19 cellular contexts compared by ENCODE assay signal in the genomic region with DNA sequence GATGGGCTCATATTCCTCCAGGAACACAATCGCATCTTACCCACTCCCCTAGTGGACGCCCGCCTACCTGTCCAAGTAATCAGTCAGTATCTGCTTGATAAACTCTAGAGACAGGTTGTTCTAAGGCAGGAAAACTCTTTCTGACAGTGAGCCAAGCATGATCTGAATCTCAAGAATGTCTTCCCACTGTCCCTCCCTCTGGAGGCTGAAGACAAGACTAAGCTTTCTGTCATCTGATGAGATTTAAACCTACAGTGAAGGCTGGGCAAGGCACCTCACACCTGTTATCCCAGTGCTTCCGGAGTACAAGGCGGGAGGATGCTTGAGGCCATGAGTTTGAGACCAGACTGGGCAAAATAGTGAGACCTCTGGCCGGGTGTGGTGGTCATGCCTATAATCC.
DNase-seq lines count a peak whose midpoint lies in the region; ATAC-seq, FAIRE-seq and TF ChIP-seq lines count a peak whose summit lies in the region.
"Had no signal": no experiment of that assay in that cellular context is flagged by ENCODE, and none has a peak within 500 bp of the region (broad histone marks: within the 10 kb centered on the region; RNA-seq: fewer than 3 reads in every experiment).

No MANE protein-coding gene starts in this region.

- peak; percentile 48 for FAIRE-seq in H1 (lab: Jason Lieb, UNC)
- FAIRE-seq: GM19239, H54 had no signal

- no peak overlapping the region for H2BK5ac ChIP-seq in H1 (ENCODE audit: low read depth, low read length)

- TF ChIP-seq CTCF in GM23338 (conservative IDR thresholded peaks at IDR 0.05; ENCODE audit: low read depth in 2 of 2) (no peak), H1 (IDR thresholded peaks at IDR 0.05; ENCODE audit: control extremely low read depth in 1 of 3, insufficient read depth in 1 of 3, low read depth in 1 of 3, low read length in 3 of 3) (no peak), mesothelial cell of epicardium (IDR thresholded peaks at IDR 0.05; ENCODE audit: unreplicated experiment) (no peak), spleen (IDR thresholded peaks at IDR 0.05 in 8 of 11, conservative IDR thresholded peaks at IDR 0.05 in 3 of 11) (no peak)

- H3K9me3 Mint-ChIP-seq in GM23338 (peaks cover 24% of the 10 kb centered on the region), mesothelial cell of epicardium (peaks cover 4% of the 10 kb centered on the region)

- DNase-seq in GM23338 (ENCODE audit: low spot score): peak; percentile 28
- no peak for DNase-seq in H1 (ENCODE audit: low read depth in 1 of 2, low spot score in 2 of 2)
- DNase-seq in mesothelial cell of epicardium (ENCODE audit: low spot score in 2 of 2, unreplicated experiment in 2 of 2): no peak
- peak; percentile 31 for DNase-seq in spleen
- DNase-seq in MV-4-11 (lab: John Stamatoyannopoulos, UW): no peak
- DNase-seq in pons (ENCODE audit: low spot score): no peak
- DNase-seq in cortex of kidney (lab: John Stamatoyannopoulos, UW): no peak
- DNase-seq: 8988T; AML-193; Caco-2; CD8-positive, alpha-beta memory T cell; DND-41; GF-D8 had no signal

- no peak overlapping the region for H4K8ac ChIP-seq in H1 (ENCODE audit: extremely low read depth, insufficient read depth, low read length)

- no peak overlapping the region for H2BK120ac ChIP-seq in H1 (replicated peaks; ENCODE audit: low read depth, low read length)

- H3K4me3 Mint-ChIP-seq in GM23338 (no peak overlapping the region), mesothelial cell of epicardium (no peak overlapping the region)
- H3K4me3 Mint-ChIP-seq: CD8-positive, alpha-beta memory T cell had no signal

- H3K27ac Mint-ChIP-seq in GM23338 (no peak overlapping the region), mesothelial cell of epicardium (peak overlapping the region; percentile 47)
- H3K27ac Mint-ChIP-seq: CD8-positive, alpha-beta memory T cell had no signal

- H2BK15ac ChIP-seq in H1 (ENCODE audit: low read length): no peak overlapping the region

- POLR2A ChIA-PET in H1 (lab: Charles Lee; ENCODE audit: partially characterized antibody): no interaction called here

- no peaks in the 10 kb centered on the region for H3K23me2 ChIP-seq in H1 (ENCODE audit: low read depth, low read length)

- no peak overlapping the region for H4K5ac ChIP-seq in H1 (ENCODE audit: insufficient read length, low read depth, low read length)

- no peak overlapping the region for H3K4ac ChIP-seq in H1 (replicated peaks; ENCODE audit: insufficient read length, low read depth, low read length)

- H3K36me3 ChIP-seq in GM23338 (ENCODE audit: insufficient read depth) (no peaks in the 10 kb centered on the region), H1 (ENCODE audit: control insufficient read depth in 2 of 4, insufficient read depth in 4 of 4, low read length in 3 of 4) (no peaks in the 10 kb centered on the region), spleen (no peaks in the 10 kb centered on the region)
- H3K36me3 ChIP-seq: BLaER1 had no signal

- H3K4me3 ChIP-seq in GM23338 (no peak overlapping the region), H1 (ENCODE audit: extremely low read depth in 1 of 4, insufficient read depth in 2 of 4, low read depth in 3 of 4, low read length in 4 of 4) (no peak overlapping the region), spleen (no peak overlapping the region)
- H3K4me3 ChIP-seq: BLaER1 had no signal

- no peak overlapping the region for H3K23ac ChIP-seq in H1 (ENCODE audit: insufficient read length)

- no peak for TF ChIP-seq POLR2A in H1 (IDR thresholded peaks at IDR 0.05; ENCODE audit: control extremely low read depth in 1 of 2, low read depth in 2 of 2, low read length in 2 of 2)
- no peak for TF ChIP-seq POLR2A in spleen (IDR thresholded peaks at IDR 0.05)

- TF ChIP-seq RAD21 in H1 (IDR thresholded peaks at IDR 0.05 in 1 of 2, conservative IDR thresholded peaks at IDR 0.05 in 1 of 2; ENCODE audit: low read depth in 2 of 2, low read length in 2 of 2): no peak

- TF ChIP-seq EP300 in H1 (IDR thresholded peaks at IDR 0.05; ENCODE audit: borderline replicate concordance in 1 of 2, low read depth in 2 of 2, low read length in 2 of 2): no peak

- H4K91ac ChIP-seq in H1 (replicated peaks; ENCODE audit: insufficient read length, low read length): no peak overlapping the region

- H3K18ac ChIP-seq in H1 (ENCODE audit: extremely low read depth, low read length): no peak overlapping the region

- no peak overlapping the region for H3K14ac ChIP-seq in H1 (ENCODE audit: insufficient read length)

- no peaks in the 10 kb centered on the region for H3K27me3 ChIP-seq in GM23338 (ENCODE audit: insufficient read depth)
- no peaks in the 10 kb centered on the region for H3K27me3 ChIP-seq in H1 (replicated peaks in 1 of 4; ENCODE audit: control insufficient read depth in 3 of 4, extremely low read depth in 1 of 4, insufficient read depth in 3 of 4, low read length in 3 of 4)
- H3K27me3 ChIP-seq in spleen (replicated peaks in 1 of 7): peaks cover 0 to 3% (median 0%) of the 10 kb centered on the region in 7 donors
- H3K27me3 ChIP-seq: BLaER1 had no signal

- no peaks in the 10 kb centered on the region for H3K79me1 ChIP-seq in H1 (ENCODE audit: low read depth, low read length)

- H3K9me3 ChIP-seq in H1 (ENCODE audit: insufficient read depth in 2 of 2, low read depth in 1 of 2, low read length in 1 of 2) (no peaks in the 10 kb centered on the region), spleen (peaks cover 0 to 8% (median 2%) of the 10 kb centered on the region in 8 donors)

- H3K56ac ChIP-seq in H1 (replicated peaks; ENCODE audit: insufficient read length, low read depth, low read length): no peak overlapping the region

- H3K4me1 Mint-ChIP-seq in GM23338 (0 out of 3 replicates have a peak, but pooled peaks cover 4% of the 10 kb centered on the region), mesothelial cell of epicardium (peaks cover 19% of the 10 kb centered on the region)
- H3K4me1 Mint-ChIP-seq: CD8-positive, alpha-beta memory T cell had no signal

- H3F3A ChIP-seq in GM23338 (replicated peaks; ENCODE audit: low read depth): no peaks in the 10 kb centered on the region

- H3K9ac ChIP-seq in H1 (replicated peaks in 1 of 4; ENCODE audit: extremely low read depth in 1 of 4, low read depth in 3 of 4, low read length in 3 of 4): no peak overlapping the region
- H3K9ac ChIP-seq: BLaER1 had no signal

- no peak overlapping the region for H3K4me2 ChIP-seq in GM23338
- no peak overlapping the region for H3K4me2 ChIP-seq in H1 (ENCODE audit: insufficient read depth in 1 of 2, low read depth in 2 of 2, low read length in 2 of 2)
- H3K4me2 ChIP-seq: BLaER1 had no signal

- no peak overlapping the region for H2BK12ac ChIP-seq in H1 (ENCODE audit: low read depth, low read length)

- H3K27me3 Mint-ChIP-seq in GM23338 (ENCODE audit: insufficient read depth, low read depth, poor library complexity) (no peaks in the 10 kb centered on the region), mesothelial cell of epicardium (ENCODE audit: low read depth) (peaks cover 8% of the 10 kb centered on the region)
- H3K27me3 Mint-ChIP-seq: CD8-positive, alpha-beta memory T cell had no signal

- H3K4me1 ChIP-seq in GM23338 (ENCODE audit: insufficient read depth) (no peaks in the 10 kb centered on the region), H1 (replicated peaks in 1 of 4; ENCODE audit: control insufficient read depth in 3 of 4, insufficient read depth in 4 of 4, low read length in 3 of 4) (peaks cover 0 to 3% (median 0%) of the 10 kb centered on the region in 4 experiments; a peak in 1 of 7 replicates), spleen (no peaks in the 10 kb centered on the region)
- H3K4me1 ChIP-seq: BLaER1, Caco-2 had no signal

- H3K79me2 ChIP-seq in GM23338 (replicated peaks; ENCODE audit: insufficient read depth) (no peaks in the 10 kb centered on the region), H1 (ENCODE audit: control insufficient read depth in 1 of 2, insufficient read depth in 2 of 2, low read length in 2 of 2) (no peaks in the 10 kb centered on the region)

- 87% methylated on average over 6 of the region's 6 CpGs; no CpG with 5 or more reads in 1 of the 2 experiments for WGBS in H1 (ENCODE audit: extremely low coverage in 1 of 2, insufficient coverage in 1 of 2, insufficient read length in 1 of 2, insufficient replicate concordance in 2 of 2, low coverage in 1 of 2, low lambda C conversion rate in 2 of 2, missing lambda C conversion rate in 1 of 2), 2 experiments
- 87 to 94% (median 89%) methylated on average over 6 of the region's 6 CpGs for WGBS in spleen, 5 donors

- H2AK5ac ChIP-seq in H1 (ENCODE audit: low read depth, low read length): no peak overlapping the region; the same call in 1 of the 2 replicates

- no peak for ATAC-seq in GM23338
- ATAC-seq in GM21390 (IDR thresholded peaks at IDR 0.05; ENCODE audit: unreplicated experiment): no peak
- ATAC-seq: HCT116 had no signal

- H3K36me3 Mint-ChIP-seq in GM23338 (ENCODE audit: low read depth) (peaks cover 20% of the 10 kb centered on the region), mesothelial cell of epicardium (peaks cover 2% of the 10 kb centered on the region)
- H3K36me3 Mint-ChIP-seq: CD8-positive, alpha-beta memory T cell had no signal

- H2AFZ ChIP-seq in GM23338 (no peak overlapping the region), H1 (ENCODE audit: low read length) (no peak overlapping the region)

- intact Hi-C loops in spleen (cut with DNase I; ENCODE audit: low total_unique reads): no loop called here

- no peaks in the 10 kb centered on the region for H3K9me2 ChIP-seq in GM23338 (ENCODE audit: insufficient read depth)

- H2BK20ac ChIP-seq in H1 (ENCODE audit: low read length): no peak overlapping the region

- H4K20me1 ChIP-seq in GM23338 (replicated peaks; ENCODE audit: insufficient read depth): no peaks in the 10 kb centered on the region
- H4K20me1 ChIP-seq in H1 (replicated peaks in 1 of 2; ENCODE audit: control insufficient read depth in 1 of 2, insufficient read depth in 2 of 2, low read length in 2 of 2): no peaks in the 10 kb centered on the region
- H4K20me1 ChIP-seq: BLaER1 had no signal

- CTCF ChIA-PET in H1 (lab: Charles Lee; ENCODE audit: partially characterized antibody): interaction anchor here (1.5 to 1.7 kb wide), 2 partner anchors 15 to 18 kb away, joined by 6 read pairs; no protein-coding TSS in a partner anchor

- H3K27ac ChIP-seq in GM23338 (ENCODE audit: low read depth) (no peak overlapping the region), H1 (ENCODE audit: low read depth, low read length) (no peak overlapping the region), spleen (no peak overlapping the region)
- H3K27ac ChIP-seq: BLaER1, HL-60 had no signal

TF ChIP-seq in GM23338, 12 proteins besides CTCF, POLR2A, EP300 and RAD21 (continues in another document):
- TF ChIP-seq STAT1 (IDR thresholded peaks at IDR 0.05; ENCODE audit: unreplicated experiment) (no peak), CREB1 (CRISPR knock-in tag; IDR thresholded peaks at IDR 0.05; ENCODE audit: low read depth) (no peak), POLR2AphosphoS5 (IDR thresholded peaks at IDR 0.05; ENCODE audit: low read depth) (no peak)

TF ChIP-seq in H1, 55 proteins besides CTCF, POLR2A, EP300 and RAD21 (continues in another document):
- TF ChIP-seq MAFK (IDR thresholded peaks at IDR 0.05; ENCODE audit: low read depth, low read length) (no peak), SIN3A (conservative IDR thresholded peaks at IDR 0.05 in 1 of 2, IDR thresholded peaks at IDR 0.05 in 1 of 2; ENCODE audit: low read depth in 1 of 2, low read length in 2 of 2) (no peak)

Comparison
In these comparisons a context has a peak if more than half of its experiments do, and no peak if none do; other contexts are left out.
1. DNase-seq: peak in GM23338 (single experiment) and spleen (single experiment); none in H1 (0 of 2), mesothelial cell of epicardium (0 of 2), MV-4-11 (single experiment), pons (single experiment) and cortex of kidney (single experiment).